Comparison of ENCODE assay signal across 2 cellular contexts in genomic region chr2:218127929-218128455, GRCh38.
A peak's percentile ranks its signal among the peaks of the same experiment; 100 is the strongest.
TF ChIP-seq lines count a peak whose summit lies in the region.

No MANE protein-coding gene starts in this region.

TF ChIP-seq in A549, 52 proteins besides CTCF, POLR2A, EP300 and RAD21:
- TF ChIP-seq MAX (IDR thresholded peaks at IDR 0.05) = no peak
- TF ChIP-seq KDM1A (IDR thresholded peaks at IDR 0.05; ENCODE audit: low read depth) = 0 out of 2 replicates have a peak, but pooled peaks have one; percentile 40
- TF ChIP-seq, protein P1, sequence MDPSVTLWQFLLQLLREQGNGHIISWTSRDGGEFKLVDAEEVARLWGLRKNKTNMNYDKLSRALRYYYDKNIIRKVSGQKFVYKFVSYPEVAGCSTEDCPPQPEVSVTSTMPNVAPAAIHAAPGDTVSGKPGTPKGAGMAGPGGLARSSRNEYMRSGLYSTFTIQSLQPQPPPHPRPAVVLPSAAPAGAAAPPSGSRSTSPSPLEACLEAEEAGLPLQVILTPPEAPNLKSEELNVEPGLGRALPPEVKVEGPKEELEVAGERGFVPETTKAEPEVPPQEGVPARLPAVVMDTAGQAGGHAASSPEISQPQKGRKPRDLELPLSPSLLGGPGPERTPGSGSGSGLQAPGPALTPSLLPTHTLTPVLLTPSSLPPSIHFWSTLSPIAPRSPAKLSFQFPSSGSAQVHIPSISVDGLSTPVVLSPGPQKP (IDR thresholded peaks at IDR 0.05; ENCODE audit: low read depth, low read length) = no peak
TF ChIP-seq in A549: peak in this region for 1.

TF ChIP-seq in WTC11, 78 proteins besides CTCF, POLR2A, EP300 and RAD21:
- TF ChIP-seq PRDM15 (CRISPR knock-in tag; IDR thresholded peaks at IDR 0.05) = no peak
- TF ChIP-seq ZNF416 (CRISPR knock-in tag; IDR thresholded peaks at IDR 0.05) = no peak
- TF ChIP-seq, protein P2, sequence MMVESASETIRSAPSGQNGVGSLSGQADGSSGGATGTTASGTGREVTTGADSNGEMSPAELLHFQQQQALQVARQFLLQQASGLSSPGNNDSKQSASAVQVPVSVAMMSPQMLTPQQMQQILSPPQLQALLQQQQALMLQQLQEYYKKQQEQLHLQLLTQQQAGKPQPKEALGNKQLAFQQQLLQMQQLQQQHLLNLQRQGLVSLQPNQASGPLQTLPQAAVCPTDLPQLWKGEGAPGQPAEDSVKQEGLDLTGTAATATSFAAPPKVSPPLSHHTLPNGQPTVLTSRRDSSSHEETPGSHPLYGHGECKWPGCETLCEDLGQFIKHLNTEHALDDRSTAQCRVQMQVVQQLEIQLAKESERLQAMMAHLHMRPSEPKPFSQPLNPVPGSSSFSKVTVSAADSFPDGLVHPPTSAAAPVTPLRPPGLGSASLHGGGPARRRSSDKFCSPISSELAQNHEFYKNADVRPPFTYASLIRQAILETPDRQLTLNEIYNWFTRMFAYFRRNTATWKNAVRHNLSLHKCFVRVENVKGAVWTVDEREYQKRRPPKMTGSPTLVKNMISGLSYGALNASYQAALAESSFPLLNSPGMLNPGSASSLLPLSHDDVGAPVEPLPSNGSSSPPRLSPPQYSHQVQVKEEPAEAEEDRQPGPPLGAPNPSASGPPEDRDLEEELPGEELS (CRISPR knock-in tag; IDR thresholded peaks at IDR 0.05) = no peak
- TF ChIP-seq, protein P3, sequence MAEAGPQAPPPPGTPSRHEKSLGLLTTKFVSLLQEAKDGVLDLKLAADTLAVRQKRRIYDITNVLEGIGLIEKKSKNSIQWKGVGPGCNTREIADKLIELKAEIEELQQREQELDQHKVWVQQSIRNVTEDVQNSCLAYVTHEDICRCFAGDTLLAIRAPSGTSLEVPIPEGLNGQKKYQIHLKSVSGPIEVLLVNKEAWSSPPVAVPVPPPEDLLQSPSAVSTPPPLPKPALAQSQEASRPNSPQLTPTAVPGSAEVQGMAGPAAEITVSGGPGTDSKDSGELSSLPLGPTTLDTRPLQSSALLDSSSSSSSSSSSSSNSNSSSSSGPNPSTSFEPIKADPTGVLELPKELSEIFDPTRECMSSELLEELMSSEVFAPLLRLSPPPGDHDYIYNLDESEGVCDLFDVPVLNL (CRISPR knock-in tag; IDR thresholded peaks at IDR 0.05; ENCODE audit: borderline replicate concordance, low read depth) = no peak
- TF ChIP-seq CREM (CRISPR knock-in tag; IDR thresholded peaks at IDR 0.05) = no peak
